Comparison of ENCODE assay signal across 11 cellular contexts in the genomic region with DNA sequence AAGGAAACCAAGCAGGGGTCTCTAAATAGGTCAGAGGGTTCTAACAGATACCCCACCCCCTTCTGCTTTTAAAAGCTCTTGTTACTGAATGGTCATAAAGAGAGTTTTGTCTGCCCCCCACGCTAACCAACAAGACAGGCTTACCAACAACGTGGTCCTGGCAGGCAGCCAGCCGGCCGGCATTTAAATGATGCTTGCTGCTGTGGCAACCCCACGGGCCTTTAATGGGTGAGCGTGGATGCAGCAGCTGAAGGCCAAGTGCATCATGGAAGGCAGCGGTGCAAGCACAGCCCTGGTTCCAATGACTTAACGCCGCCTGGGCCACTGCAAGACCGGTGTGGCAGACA. TPM values are rescaled to one million over a fixed set of nuclear protein-coding genes. Genes with fewer than 3 reads are reported as not detected.
A peak's percentile ranks its signal among the peaks of the same experiment; 100 is the strongest.
DNase-seq lines count a peak whose midpoint lies in the region; ATAC-seq, FAIRE-seq and TF ChIP-seq lines count a peak whose summit lies in the region.
"Had no signal": no experiment of that assay in that cellular context is flagged by ENCODE, and none has a peak within 500 bp of the region (broad histone marks: within the 10 kb centered on the region; RNA-seq: fewer than 3 reads in every experiment).

No MANE protein-coding gene starts in this region.

- peak; percentile 43 for DNase-seq in Daoy (ENCODE audit: low read depth)
- peak; percentile 76 to 86 for DNase-seq in NCI-H187 (lab: John Stamatoyannopoulos, UW)
- DNase-seq in K562 (ENCODE audit: extremely low read depth in 1 of 4, low spot score in 3 of 4), result peak in 1 of 4 experiments; percentile 25
- peak; percentile 9 for DNase-seq in occipital lobe (lab: John Stamatoyannopoulos, UW)
- no peak for DNase-seq in AG08395 (ENCODE audit: low spot score)
- DNase-seq in T-helper 2 cell, result no peak
- DNase-seq in T-helper 9 cell, result no peak
- no peak for DNase-seq in mucosa of gallbladder (ENCODE audit: low spot score)
- DNase-seq: activated gamma-delta T cell, GDM1, stomach had no signal

- in situ Hi-C loops in K562 (cut with MboI), result no loop called here

- FAIRE-seq in K562 (lab: Jason Lieb, UNC), result no peak

- peaks cover 20% of the 10 kb centered on the region; the same call in 2 of the 3 replicates for H3K79me2 ChIP-seq in K562 (ENCODE audit: control insufficient read depth, insufficient read depth, low read length)

- no peak overlapping the region for H2AFZ ChIP-seq in K562 (ENCODE audit: low read depth, low read length)

- intact Hi-C loops in K562 (cut with micrococcal nuclease), result no loop called here

- no peak overlapping the region for H3K4me2 ChIP-seq in K562 (ENCODE audit: insufficient read depth, low read length)

- POLR2A ChIA-PET in K562 (lab: Yijun Ruan, JAX), result interaction anchor here (0.7 to 0.9 kb wide), 3 partner anchors 11 to 31 kb away, joined by 3 to 5 read pairs (median 3); no protein-coding TSS in a partner anchor

- H3K36me3 ChIP-seq in K562 (ENCODE audit: control insufficient read depth, insufficient read depth, low read length), result peaks cover 9% of the 10 kb centered on the region; the same call in 2 of the 3 replicates

- H3K9me1 ChIP-seq in K562 (ENCODE audit: control insufficient read depth, insufficient read depth, low read length), result no peaks in the 10 kb centered on the region

- no peaks in the 10 kb centered on the region for H3K27me3 ChIP-seq in K562 (ENCODE audit: control insufficient read depth in 2 of 2, insufficient read depth in 2 of 2, low read length in 2 of 2)
- H3K27me3 ChIP-seq: stomach had no signal

- no TSS peak for BruUV-seq in K562 (replicated peaks; lab: Mats Ljungman, UMichigan)

- whole genome bisulfite sequencing in K562 (ENCODE audit: insufficient coverage, low coverage, missing lambda C conversion rate), result 76% methylated on average over 10 of the region's 10 CpGs

- ATAC-seq in K562, result no peak

- TF ChIP-seq CTCF in K562 (IDR thresholded peaks at IDR 0.05 in 2 of 3, conservative IDR thresholded peaks at IDR 0.05 in 1 of 3; ENCODE audit: insufficient read depth in 2 of 3, low read depth in 1 of 3, low read length in 3 of 3), result no peak

- no peaks in the 10 kb centered on the region for H4K20me1 ChIP-seq in K562 (replicated peaks; ENCODE audit: control insufficient read depth, insufficient read depth, low read length)

- no peak overlapping the region for H3K27ac ChIP-seq in K562 (ENCODE audit: extremely low read depth, low read depth, low read length)
- H3K27ac ChIP-seq: stomach had no signal

- no peak overlapping the region for H3K4me3 ChIP-seq in K562
- H3K4me3 ChIP-seq: stomach had no signal

- TF ChIP-seq EP300 in K562 (IDR thresholded peaks at IDR 0.05; ENCODE audit: low read length), result no peak

- no peak for TF ChIP-seq POLR2A in K562 (conservative IDR thresholded peaks at IDR 0.05)

- no peak for TF ChIP-seq RAD21 in K562 (CRISPR knock-in tag; conservative IDR thresholded peaks at IDR 0.05 in 1 of 2, IDR thresholded peaks at IDR 0.05 in 1 of 2)

- no peaks in the 10 kb centered on the region for H3K9me3 ChIP-seq in K562 (replicated peaks; ENCODE audit: control insufficient read depth, insufficient read depth, low read depth, low read length)
- H3K9me3 ChIP-seq: stomach had no signal

- peaks cover 18 to 28% of the 10 kb centered on the region in 2 experiments for H3K4me1 ChIP-seq in K562 (replicated peaks in 1 of 2; ENCODE audit: control insufficient read depth in 2 of 2, insufficient read depth in 2 of 2, low read length in 2 of 2)

- CTCF ChIA-PET in K562 (lab: Yijun Ruan, JAX; ENCODE audit: low intra/inter-chr PET ratio), result no interaction called here

- peak overlapping the region in 1 of 2 experiments; percentile 15; a peak in 2 of 4 replicates for H3K9ac ChIP-seq in K562 (ENCODE audit: insufficient read depth in 1 of 2, low read depth in 2 of 2, low read length in 2 of 2)

TF ChIP-seq in K562, 482 proteins besides CTCF, POLR2A, EP300 and RAD21:
- TF ChIP-seq HLTF (IDR thresholded peaks at IDR 0.05) (no peak), NFIC (IDR thresholded peaks at IDR 0.05) (peak; percentile 85), POLR2G (IDR thresholded peaks at IDR 0.05; ENCODE audit: low read depth, low read length) (0 out of 2 replicates have a peak, but pooled peaks have one; percentile 20), RFX1 (IDR thresholded peaks at IDR 0.05) (peak; percentile 32; the same call in 1 of the 2 replicates)

RNA-seq across cellular contexts. Expression of a gene that starts 29.7 kb away (rescaled TPM):
- 18.2 and 19.3 TPM in 2 replicates for total RNA-seq in Daoy (2014; rRNA removed; shearing (Covaris generic))
- 62.1 and 65.0 TPM in 2 replicates for total RNA-seq in K562 (2011; cell fraction: chromatin; rRNA removed; ENCODE audit: low replicate concordance)
- 26.5 and 31.9 TPM in 2 replicates for total RNA-seq in K562 (2011; cell fraction: nucleolus; rRNA removed)
- total RNA-seq in K562 (2011; cell fraction: nucleoplasm; rRNA removed), result 43.2 and 112 TPM in 2 replicates
- total RNA-seq in K562 (2014; rRNA removed) (34.9 and 43.1 TPM in 2 replicates), K562 (2014; rRNA removed; fragmentation: Illumina TruSeq; extraction: Trizol) (44.1 and 51.7 TPM in 2 replicates), K562 (2015; rRNA removed; fragmentation: Illumina TruSeq; extraction: Trizol) (36.8 and 41.3 TPM in 2 replicates), K562 (2021) (57.7 and 66.1 TPM in 2 replicates), occipital lobe (27.6 TPM), mucosa of gallbladder (30.3 TPM)
- polyA plus RNA-seq in K562 (2011; rRNA removed) (32.8 and 70.4 TPM in 2 replicates), K562 (2014; fragmentation: Illumina TruSeq; extraction: Trizol) (47.9 and 50.9 TPM in 2 replicates), K562 (2014; fragmentation: Nextera tagmentation; extraction: Ambion mirVana) (10 to 100 TPM; 20.7 to 25.6 TPM), K562 (2014; rRNA removed) (25.6 and 29.0 TPM in 2 replicates)
- 26.1 and 28.8 TPM in 2 replicates for polyA plus RNA-seq in K562 (2011; cell fraction: cytosol; rRNA removed)
- 33.7 and 65.3 TPM in 2 replicates for polyA plus RNA-seq in K562 (2011; cell fraction: nucleus; rRNA removed)
- 37.3 and 45.1 TPM in 2 replicates for polyA plus RNA-seq in K562 (2012)
- polyA minus RNA-seq in K562 (2011; rRNA and poly(A)+ RNA removed), result 89.7 and 166 TPM in 2 replicates
- 27.4 and 41.0 TPM in 2 replicates for polyA minus RNA-seq in K562 (2011; cell fraction: cytosol; rRNA and poly(A)+ RNA removed)
- 32.4 and 49.9 TPM in 2 replicates for polyA minus RNA-seq in K562 (2011; cell fraction: nucleus; rRNA and poly(A)+ RNA removed)

Comparison
In these comparisons a context has a peak if more than half of its experiments do, and no peak if none do; other contexts are left out.
1. DNase-seq: peak in Daoy (single experiment), NCI-H187 (2 of 2) and occipital lobe (single experiment); none in AG08395 (single experiment), T-helper 2 cell (0 of 5), T-helper 9 cell (single experiment) and mucosa of gallbladder (single experiment).